ENCODE assay signal across 24 cellular contexts in genomic region chr1:65896721-65897120, GRCh38.
"Had no signal": no experiment of that assay in that cellular context is flagged by ENCODE, and none has a peak within 500 bp of the region (broad histone marks: within the 10 kb centered on the region; RNA-seq: fewer than 3 reads in every experiment).

No MANE protein-coding gene starts in this region.

- H3K27ac ChIP-seq: ascending aorta, cardiac muscle cell, esophagus squamous epithelium, foreskin keratinocyte, left ventricle myocardium inferior, neural progenitor cell, prostate gland, thoracic aorta, upper lobe of left lung had no signal

- H3K4me2 ChIP-seq: neural progenitor cell, smooth muscle cell had no signal

- H3K9me3 ChIP-seq: ascending aorta, esophagus squamous epithelium, mucosa of descending colon, prostate gland, thoracic aorta, upper lobe of left lung had no signal

- H3K9ac ChIP-seq: neural progenitor cell had no signal

- H3K4me3 ChIP-seq: ascending aorta, cardiac muscle cell, esophagus squamous epithelium, left ventricle myocardium inferior, mucosa of descending colon, neural progenitor cell, prostate gland, smooth muscle cell, thoracic aorta, upper lobe of left lung had no signal

- DNase-seq: activated CD4-positive, alpha-beta T cell treated with anti-CD3 and anti-CD28 coated beads, Interleukin-2, amount 10 ng/mL, durations not matched to agents 7 days and 5 days; activated CD8-positive, alpha-beta memory T cell treated with anti-CD3 and anti-CD28 coated beads, Interleukin-2, amount 50 U/mL, for 4 hours; activated naive CD4-positive, alpha-beta T cell treated with anti-CD3 and anti-CD28 coated beads, Interleukin-2, amount 10 ng/mL, durations not matched to agents 7 days and 5 days; activated T-cell treated with anti-CD3 and anti-CD28 coated beads, Interleukin-2, amount 50 U/mL, for 4 hours; effector memory CD8-positive, alpha-beta T cell; esophagus squamous epithelium; foreskin keratinocyte; head of caudate nucleus; left ventricle myocardium inferior; mucosa of descending colon; naive thymus-derived CD4-positive, alpha-beta T cell; right cardiac atrium; stimulated activated CD4-positive, alpha-beta T cell treated with anti-CD3 and anti-CD28 coated beads, Interleukin-4, amount 100 ng/mL, for 24 hours; T-helper 1 cell; T1000; upper lobe of left lung had no signal

- ATAC-seq: activated CD4-positive, CD25-positive, alpha-beta regulatory T cell treated with anti-CD3 and anti-CD28 coated beads, Interleukin-2, amount 50 U/mL, for 24 hours; activated T-cell treated with anti-CD3 and anti-CD28 coated beads, Interleukin-2, amount 50 U/mL, for 4 hours; effector memory CD8-positive, alpha-beta T cell; foreskin keratinocyte; mucosa of descending colon; naive thymus-derived CD4-positive, alpha-beta T cell; right cardiac atrium; stimulated activated memory B cell treated with anti-CD40 and anti-IgM and Interleukin-4, amounts not matched to agents 10 μg/mL and 1 μg/mL and 100 μg/mL, for 72 hours had no signal

- H2AFZ ChIP-seq: neural progenitor cell had no signal

- H3K27me3 ChIP-seq: ascending aorta, cardiac muscle cell, esophagus squamous epithelium, foreskin keratinocyte, neural progenitor cell, upper lobe of left lung had no signal

- H3K4me1 ChIP-seq: ascending aorta, esophagus squamous epithelium, foreskin keratinocyte, left ventricle myocardium inferior, neural progenitor cell, prostate gland, upper lobe of left lung had no signal

- H3K36me3 ChIP-seq: ascending aorta, cardiac muscle cell, esophagus squamous epithelium, left ventricle myocardium inferior, neural progenitor cell, prostate gland, thoracic aorta, upper lobe of left lung had no signal
